16 cellular contexts compared by ENCODE assay signal in genomic region chr1:85460555-85461088, GRCh38. TPM values are rescaled to one million over a fixed set of nuclear protein-coding genes. Genes with fewer than 3 reads are reported as not detected.
DNase-seq lines count a peak whose midpoint lies in the region; ATAC-seq, FAIRE-seq and TF ChIP-seq lines count a peak whose summit lies in the region.
"Had no signal": no experiment of that assay in that cellular context is flagged by ENCODE, and none has a peak within 500 bp of the region (broad histone marks: within the 10 kb centered on the region; RNA-seq: fewer than 3 reads in every experiment).

No MANE protein-coding gene starts in this region.

- TF ChIP-seq EP300 in A549 (IDR thresholded peaks at IDR 0.05): no peak

- intact Hi-C loops in colonic mucosa (cut with DNase I) (loop anchor here (10.0 kb wide), 1 partner anchor 56 kb away; no protein-coding TSS in a partner anchor), psoas muscle (cut with DNase I) (loop anchor here (5.0 to 10.0 kb wide), 3 partner anchors 116 to 156 kb away; no protein-coding TSS in a partner anchor)

- H3K79me2 ChIP-seq in Loucy (ENCODE audit: insufficient read depth, low read length): no peaks in the 10 kb centered on the region

- TF ChIP-seq POLR2A in A549 (IDR thresholded peaks at IDR 0.05; ENCODE audit: low read length) (no peak), erythroblast (IDR thresholded peaks at IDR 0.05; ENCODE audit: low read length) (no peak)

- WGBS in A549 (ENCODE audit: missing lambda C conversion rate): 67% methylated on average over 2 of the region's 2 CpGs
- WGBS in psoas muscle, 3 donors: 86 to 94% (median 87%) methylated on average over 2 of the region's 2 CpGs

- H3F3A ChIP-seq in Loucy (ENCODE audit: low read depth): no peaks in the 10 kb centered on the region

- H3K4me2 ChIP-seq in A549: peak overlapping the region; percentile 65
- H3K4me2 ChIP-seq in Loucy (ENCODE audit: low read depth, low read length, poor library complexity, severe bottlenecking): peak overlapping the region; percentile 5

- H3K4me1 ChIP-seq in A549 (peaks cover 39% of the 10 kb centered on the region), Loucy (ENCODE audit: insufficient read depth, low read length, poor library complexity, severe bottlenecking) (no peaks in the 10 kb centered on the region), colonic mucosa (peaks cover 9% of the 10 kb centered on the region), psoas muscle (peaks cover 5% of the 10 kb centered on the region)

- H3K27ac ChIP-seq in A549 (no peak overlapping the region), colonic mucosa (peak overlapping the region; percentile 58), psoas muscle (no peak overlapping the region)
- H3K27ac ChIP-seq: coronary artery had no signal

- H3K4me3 ChIP-seq in A549: no peak overlapping the region
- no peak overlapping the region for H3K4me3 ChIP-seq in Loucy (ENCODE audit: low read length, poor library complexity, severe bottlenecking)
- no peak overlapping the region for H3K4me3 ChIP-seq in colonic mucosa
- H3K4me3 ChIP-seq in psoas muscle: no peak overlapping the region
- H3K4me3 ChIP-seq: coronary artery, MG63 had no signal

- DNase-seq in A549 (ENCODE audit: low read depth in 1 of 2, low spot score in 1 of 2): no peak
- peak; percentile 79 for DNase-seq in colonic mucosa
- DNase-seq in mucosa of gallbladder (ENCODE audit: low spot score): peak; percentile 73
- no peak for DNase-seq in stimulated activated CD4-positive, alpha-beta T cell treated with anti-CD3 and anti-CD28 coated beads, Interleukin-1b, Interleukin-23, amount 100 ng/mL, for 48 hours
- no peak for DNase-seq in erythroblast (lab: John Stamatoyannopoulos, UW)
- DNase-seq in psoas muscle: no peak
- DNase-seq in D341Med (ENCODE audit: low spot score): no peak
- DNase-seq: activated T-cell treated with anti-CD3 and anti-CD28 coated beads, Interleukin-2, amount 50 U/mL, for 1 hour; HCEC 1CT; MG63; NCI-H226; nucleus accumbens had no signal

- TF ChIP-seq CTCF in A549 (IDR thresholded peaks at IDR 0.05) (no peak), Loucy (conservative IDR thresholded peaks at IDR 0.05; ENCODE audit: low read length) (no peak), colonic mucosa (IDR thresholded peaks at IDR 0.05) (no peak), psoas muscle (IDR thresholded peaks at IDR 0.05) (no peak)

- ATAC-seq in A549 (no peak), psoas muscle (no peak)

- H3K9me3 ChIP-seq in A549 (no peaks in the 10 kb centered on the region), Loucy (ENCODE audit: insufficient read depth, low read depth, low read length) (no peaks in the 10 kb centered on the region), colonic mucosa (no peaks in the 10 kb centered on the region), psoas muscle (no peaks in the 10 kb centered on the region)
- H3K9me3 ChIP-seq: MG63 had no signal

- H3K9ac ChIP-seq in Loucy (ENCODE audit: low read depth, low read length, poor library complexity, severe bottlenecking): no peak overlapping the region
- peak overlapping the region in 1 of 2 donors; percentile 39 for H3K9ac ChIP-seq in colonic mucosa (ENCODE audit: low read depth in 2 of 2, low read length in 2 of 2)

- no peaks in the 10 kb centered on the region for H3K9me2 ChIP-seq in Loucy (replicated peaks; ENCODE audit: low read depth, low read length)

- TF ChIP-seq RAD21 in A549 (conservative IDR thresholded peaks at IDR 0.05 in 1 of 2, IDR thresholded peaks at IDR 0.05 in 1 of 2): no peak

- FAIRE-seq in A549 (lab: Jason Lieb, UNC): no peak
- FAIRE-seq: RCC 7860 had no signal

- H2AFZ ChIP-seq in Loucy (ENCODE audit: low read length): no peak overlapping the region

- H4K20me1 ChIP-seq in Loucy (ENCODE audit: insufficient read depth, low read length, poor library complexity, severe bottlenecking): no peaks in the 10 kb centered on the region

- CTCF ChIA-PET in A549 (lab: Yijun Ruan, JAX): interaction anchor here (4.6 kb wide), 1 partner anchor 152 kb away, joined by 37 read pairs; no protein-coding TSS in a partner anchor

- H3K36me3 ChIP-seq in Loucy (ENCODE audit: insufficient read depth, low read length) (no peaks in the 10 kb centered on the region), colonic mucosa (no peaks in the 10 kb centered on the region), psoas muscle (ENCODE audit: insufficient read depth in 1 of 2, low read depth in 1 of 2) (no peaks in the 10 kb centered on the region)
- H3K36me3 ChIP-seq: MG63 had no signal

- H3K27me3 ChIP-seq in Loucy (ENCODE audit: insufficient read depth, low read length, poor library complexity, severe bottlenecking): no peaks in the 10 kb centered on the region
- no peaks in the 10 kb centered on the region for H3K27me3 ChIP-seq in colonic mucosa
- H3K27me3 ChIP-seq in psoas muscle (ENCODE audit: insufficient read depth in 3 of 3, low read length in 2 of 3): no peaks in the 10 kb centered on the region
- H3K27me3 ChIP-seq: MG63 had no signal

- POLR2A ChIA-PET in A549 (lab: Yijun Ruan, JAX): no interaction called here

TF ChIP-seq in A549, 52 proteins besides CTCF, POLR2A, EP300 and RAD21:
- TF ChIP-seq ZC3H11A (IDR thresholded peaks at IDR 0.05): no peak
- no peak for TF ChIP-seq FOSB (CRISPR knock-in tag; IDR thresholded peaks at IDR 0.05)
- TF ChIP-seq HES2 (IDR thresholded peaks at IDR 0.05): no peak
- TF ChIP-seq CHD4 (IDR thresholded peaks at IDR 0.05; ENCODE audit: borderline replicate concordance): no peak
- no peak for TF ChIP-seq RARB (CRISPR knock-in tag; IDR thresholded peaks at IDR 0.05)
- no peak for TF ChIP-seq NPAS2 (CRISPR knock-in tag; IDR thresholded peaks at IDR 0.05; ENCODE audit: borderline replicate concordance)
- no peak for TF ChIP-seq CHD2 (IDR thresholded peaks at IDR 0.05; ENCODE audit: low read length, partially characterized antibody)
- no peak for TF ChIP-seq MAX (IDR thresholded peaks at IDR 0.05)
- TF ChIP-seq TP53 (CRISPR knock-in tag; IDR thresholded peaks at IDR 0.05): no peak

RNA-seq across cellular contexts. Expression of gene DDAH1, which starts 4.3 kb away (rescaled TPM):
- polyA plus RNA-seq in A549 (2011; rRNA removed) (12.6 and 12.9 TPM in 2 replicates), A549 (2017; fragmentation: RNase III; extraction: RNeasy Plus Mini Kit Qiagen cat#74134 plus additional on column Dnase treatment) (5.7 to 6.6 TPM (median 6.1 TPM) in 3 replicates), psoas muscle (1 to 10 TPM; 2.1 to 4.3 (median 3.2) TPM)
- 2.9 and 3.5 TPM in 2 replicates for polyA plus RNA-seq in A549 (2012; cell fraction: cytosol; rRNA removed)
- 1.3 and 1.8 TPM in 2 replicates for polyA plus RNA-seq in A549 (2012; cell fraction: nucleus; rRNA removed)
- 5.9 and 6.8 TPM in 2 replicates for polyA minus RNA-seq in A549 (2011; rRNA and poly(A)+ RNA removed)
- total RNA-seq in colonic mucosa (100 to 1,000 TPM; 130 to 144 TPM), mucosa of gallbladder (128 TPM), psoas muscle (10 to 100 TPM in 3 of 4 donors, 1 to 10 TPM in 1; 8.2 to 53.6 (median 28.1) TPM)
- total RNA-seq: T-helper 1 cell treated with Interleukin-12 subunit alpha and Interleukin-12 subunit beta and Interleukin-4 antibody, amounts not matched to agents 30 ng/mL and 1 ng/mL, for 36 hours had no signal

Comparison
In these comparisons a context has a peak if more than half of its experiments do, and no peak if none do; other contexts are left out.
1. DNase-seq: peak in colonic mucosa (single experiment) and mucosa of gallbladder (single experiment); none in A549 (0 of 2), stimulated activated CD4-positive, alpha-beta T cell treated with anti-CD3 and anti-CD28 coated beads, Interleukin-1b, Interleukin-23, amount 100 ng/mL, for 48 hours (single experiment), erythroblast (0 of 2), psoas muscle (0 of 2) and D341Med (single experiment).